ENCODE assay signal across 8 cellular contexts in the genomic region with DNA sequence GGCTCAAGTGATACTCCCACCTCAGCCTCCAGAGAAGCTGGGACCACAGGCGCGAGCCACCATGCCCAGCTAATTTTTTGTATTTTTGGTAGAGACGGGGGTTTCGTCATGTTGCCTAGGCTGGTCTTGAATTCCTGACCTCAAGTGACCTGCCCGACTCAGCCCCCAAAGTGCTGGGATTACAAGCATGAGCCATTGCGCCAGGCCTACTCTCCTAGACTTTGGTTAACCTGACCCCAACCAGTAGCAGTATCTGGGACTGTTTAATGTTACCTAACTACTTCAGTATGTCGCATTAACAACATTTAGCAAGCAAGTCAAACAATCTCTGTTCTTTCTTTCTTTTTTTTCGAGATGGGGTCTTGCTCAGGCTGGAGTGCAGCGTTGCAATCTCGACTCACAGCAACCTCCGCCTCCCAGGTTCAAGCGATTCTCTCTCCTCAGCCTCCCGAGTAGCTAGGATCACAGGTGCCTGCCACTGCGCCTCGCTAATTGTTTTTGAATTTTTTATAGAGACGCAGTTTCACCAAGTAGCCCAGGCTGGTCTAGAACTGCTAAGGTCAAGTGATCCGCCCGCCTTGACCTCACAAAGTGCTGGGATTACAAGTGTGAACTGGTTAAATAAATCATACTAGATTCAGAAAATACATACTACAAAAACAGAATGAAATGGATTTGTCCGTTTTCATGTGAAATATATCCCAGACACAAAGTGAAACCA. TPM values are rescaled to one million over a fixed set of nuclear protein-coding genes. Genes with fewer than 3 reads are reported as not detected.
DNase-seq lines count a peak whose midpoint lies in the region; ATAC-seq and TF ChIP-seq lines count a peak whose summit lies in the region.

No MANE protein-coding gene starts in this region.

- H3K27ac ChIP-seq in HL-60 (replicated peaks): peak overlapping the region; percentile 13; the same call in 1 of the 2 replicates
- no peak overlapping the region for H3K27ac ChIP-seq in mesodermal cell (ENCODE audit: low read depth, low read length, severe bottlenecking)

- CTCF ChIA-PET in AG04449 (lab: Yijun Ruan, JAX): interaction anchor here (1.7 kb wide), 1 partner anchor 58 kb away, joined by 3 read pairs; no protein-coding TSS in a partner anchor

- DNase-seq in AG04449 (ENCODE audit: low read depth, low spot score): no peak
- no peak for DNase-seq in HL-60 (ENCODE audit: low read depth in 1 of 2, low spot score in 1 of 2)
- no peak for DNase-seq in astrocyte of the spinal cord (ENCODE audit: low read depth, low spot score)
- no peak for DNase-seq in posterior cingulate gyrus
- no peak for DNase-seq in NCI-H1092 treated with DMSO at 0.1 percent for 48 hours (lab: John Stamatoyannopoulos, UW)

- peaks cover 14% of the 10 kb centered on the region for H3K4me1 ChIP-seq in mesodermal cell (ENCODE audit: control insufficient read depth, insufficient read depth, low read length, poor library complexity, severe bottlenecking)

- no peaks in the 10 kb centered on the region for H3K27me3 ChIP-seq in HL-60 (ENCODE audit: insufficient read depth, poor library complexity, severe bottlenecking)

- intact Hi-C loops in posterior cingulate gyrus (cut with DNase I): no loop called here

- WGBS in mesodermal cell (ENCODE audit: insufficient coverage in 2 of 2), 2 experiments: 90 to 96% methylated on average over 16 of the region's 19 CpGs

- TF ChIP-seq CTCF in AG04449 (IDR thresholded peaks at IDR 0.05; ENCODE audit: insufficient read depth, low read length, missing control alignments): no peak
- no peak for TF ChIP-seq CTCF in HL-60 (IDR thresholded peaks at IDR 0.05; ENCODE audit: insufficient read depth, low read length)
- TF ChIP-seq CTCF in astrocyte of the spinal cord (IDR thresholded peaks at IDR 0.05; ENCODE audit: low read depth, low read length): no peak

- H3K9me3 ChIP-seq in mesodermal cell (ENCODE audit: control insufficient read depth, low read length): no peaks in the 10 kb centered on the region

- no peak for ATAC-seq in HG02588 (IDR thresholded peaks at IDR 0.05; ENCODE audit: unreplicated experiment)
- ATAC-seq in GM21390 (IDR thresholded peaks at IDR 0.05; ENCODE audit: unreplicated experiment): no peak

- peaks cover 3% of the 10 kb centered on the region for H3K36me3 ChIP-seq in mesodermal cell (ENCODE audit: control insufficient read depth, insufficient read depth, low read length)

- in situ Hi-C loops in astrocyte of the spinal cord (cut with HindIII; ENCODE audit: low sequenced_read_pairs): no loop called here

- H3K4me3 ChIP-seq in AG04449 (ENCODE audit: low read depth, low read length) (peak overlapping the region; percentile 82), HL-60 (replicated peaks; ENCODE audit: insufficient read depth, low read length) (peak overlapping the region; percentile 84), astrocyte of the spinal cord (ENCODE audit: low read depth, low read length) (peak overlapping the region; percentile 77), mesodermal cell (ENCODE audit: extremely low read depth, insufficient read depth, low read length, poor library complexity, severe bottlenecking) (peak overlapping the region; percentile 85)

- POLR2A ChIA-PET in AG04449 (lab: Yijun Ruan, JAX): no interaction called here

RNA-seq across cellular contexts. Expression of gene AK3, which starts 2.0 kb away (rescaled TPM):
- 59.2 TPM for polyA plus RNA-seq in mesodermal cell (2013, experiment 1 of 2)
- 57.3 TPM for polyA plus RNA-seq in mesodermal cell (2013, experiment 2 of 2)

RNA-seq across cellular contexts. Expression of gene RCL1, which starts 53.7 kb away (rescaled TPM):
- 12.3 TPM for polyA plus RNA-seq in mesodermal cell (2013, experiment 1 of 2)
- 11.5 TPM for polyA plus RNA-seq in mesodermal cell (2013, experiment 2 of 2)

RNA-seq across cellular contexts. Expression of gene CDC37L1, which starts 59.7 kb away (rescaled TPM):
- 10.5 TPM for polyA plus RNA-seq in mesodermal cell (2013, experiment 1 of 2)
- polyA plus RNA-seq in mesodermal cell (2013, experiment 2 of 2): 9.0 TPM
